ENCODE assay signal across 19 cellular contexts in the genomic region with DNA sequence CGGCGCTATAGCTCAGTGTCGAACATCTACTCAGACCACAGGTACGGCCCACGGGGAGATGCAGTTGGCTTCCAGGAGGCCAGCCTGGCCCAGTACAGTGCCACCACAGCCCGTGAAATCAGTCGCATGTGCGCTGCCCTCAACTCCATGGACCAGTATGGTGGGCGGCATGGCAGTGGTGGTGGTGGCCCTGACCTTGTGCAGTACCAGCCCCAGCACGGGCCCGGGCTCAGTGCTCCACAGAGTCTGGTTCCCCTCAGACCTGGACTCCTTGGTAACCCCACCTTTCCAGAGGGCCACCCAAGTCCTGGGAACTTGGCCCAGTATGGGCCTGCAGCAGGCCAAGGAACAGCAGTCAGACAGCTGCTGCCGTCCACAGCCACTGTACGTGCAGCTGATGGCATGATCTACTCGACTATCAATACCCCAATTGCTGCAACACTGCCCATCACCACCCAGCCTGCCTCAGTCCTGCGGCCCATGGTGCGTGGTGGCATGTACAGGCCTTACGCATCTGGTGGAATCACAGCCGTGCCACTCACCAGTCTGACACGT. TPM values are rescaled to one million over a fixed set of nuclear protein-coding genes. Genes with fewer than 3 reads are reported as not detected.
A peak's percentile ranks its signal among the peaks of the same experiment; 100 is the strongest.
DNase-seq lines count a peak whose midpoint lies in the region; ATAC-seq and TF ChIP-seq lines count a peak whose summit lies in the region.
"Had no signal": no experiment of that assay in that cellular context is flagged by ENCODE, and none has a peak within 500 bp of the region (broad histone marks: within the 10 kb centered on the region; RNA-seq: fewer than 3 reads in every experiment).

No MANE protein-coding gene starts in this region.

- peaks cover 0 to 2% (median 0%) of the 10 kb centered on the region in 7 donors for H3K4me1 Mint-ChIP-seq in naive thymus-derived CD4-positive, alpha-beta T cell

- H3K4me2 ChIP-seq in BLaER1 (peak overlapping the region; percentile 79), osteoblast (ENCODE audit: insufficient read depth, low read length) (no peak overlapping the region)
- H3K4me2 ChIP-seq: A549 had no signal

- H3K9me3 Mint-ChIP-seq in naive thymus-derived CD4-positive, alpha-beta T cell, result no peaks in the 10 kb centered on the region
- H3K9me3 Mint-ChIP-seq: CD14-positive monocyte; CD4-positive, alpha-beta T cell had no signal

- H3K9me3 ChIP-seq in BLaER1, result no peaks in the 10 kb centered on the region; the same call in 1 of the 2 replicates
- no peaks in the 10 kb centered on the region for H3K9me3 ChIP-seq in naive thymus-derived CD4-positive, alpha-beta T cell (ENCODE audit: control insufficient read depth in 2 of 3, low read length in 3 of 3)
- H3K9me3 ChIP-seq in osteoblast (ENCODE audit: low read depth, low read length), result no peaks in the 10 kb centered on the region
- H3K9me3 ChIP-seq: A549 had no signal

- H3K9ac ChIP-seq in BLaER1, result no peak overlapping the region

- peaks cover 87% of the 10 kb centered on the region for H3K4me1 ChIP-seq in BLaER1
- no peaks in the 10 kb centered on the region for H3K4me1 ChIP-seq in naive thymus-derived CD4-positive, alpha-beta T cell (ENCODE audit: control insufficient read depth in 2 of 2, insufficient read depth in 2 of 2, low read length in 2 of 2)
- no peaks in the 10 kb centered on the region for H3K4me1 ChIP-seq in osteoblast (ENCODE audit: insufficient read depth, low read length)
- H3K4me1 ChIP-seq: A549 had no signal

- no peak overlapping the region for H2AFZ ChIP-seq in osteoblast (ENCODE audit: low read length)

- peak; percentile 13 for ATAC-seq in naive thymus-derived CD4-positive, alpha-beta T cell
- ATAC-seq in sciatic nerve, result no peak

- intact Hi-C loops in naive thymus-derived CD4-positive, alpha-beta T cell (cut with micrococcal nuclease), result no loop called here
- intact Hi-C loops in sciatic nerve (cut with DNase I), result no loop called here

- H3K4me3 ChIP-seq in BLaER1, result no peak overlapping the region; the same call in 1 of the 2 replicates
- no peak overlapping the region for H3K4me3 ChIP-seq in naive thymus-derived CD4-positive, alpha-beta T cell (ENCODE audit: low read length)
- H3K4me3 ChIP-seq in osteoblast (ENCODE audit: insufficient read depth, low read length), result no peak overlapping the region
- H3K4me3 ChIP-seq: A549 had no signal

- H4K20me1 ChIP-seq in BLaER1 (peaks cover 9% of the 10 kb centered on the region; the same call in 1 of the 2 replicates), osteoblast (ENCODE audit: insufficient read depth, low read length) (no peaks in the 10 kb centered on the region)

- POLR2A ChIA-PET in naive thymus-derived CD4-positive, alpha-beta T cell (lab: Charles Lee), result no interaction called here

- H3K36me3 ChIP-seq in BLaER1, result no peaks in the 10 kb centered on the region
- no peaks in the 10 kb centered on the region for H3K36me3 ChIP-seq in naive thymus-derived CD4-positive, alpha-beta T cell (ENCODE audit: control insufficient read depth in 2 of 3, insufficient read depth in 3 of 3, low read length in 3 of 3)
- H3K36me3 ChIP-seq in osteoblast (ENCODE audit: insufficient read depth, low read length), result no peaks in the 10 kb centered on the region

- no peak for DNase-seq in naive thymus-derived CD4-positive, alpha-beta T cell
- DNase-seq in osteoblast (ENCODE audit: insufficient read length, low spot score, missing footprints) (peak; percentile 77), ecto neural progenitor cell (ENCODE audit: low spot score) (no peak), 8988T (no peak), AML-193 (lab: John Stamatoyannopoulos, UW) (no peak), sciatic nerve (ENCODE audit: low spot score) (no peak)
- DNase-seq: ACHN; Calu3; CD4-positive, alpha-beta T cell; DMS53; GF-D8; GOT3; H7; HCEC 1CT had no signal

- TF ChIP-seq CTCF in osteoblast (IDR thresholded peaks at IDR 0.05; ENCODE audit: extremely low read depth, low read depth, low read length), result no peak

- no peaks in the 10 kb centered on the region for H3K79me2 ChIP-seq in osteoblast (ENCODE audit: insufficient read depth, low read length)

- no peak overlapping the region for H3K4me3 Mint-ChIP-seq in naive thymus-derived CD4-positive, alpha-beta T cell
- H3K4me3 Mint-ChIP-seq: CD4-positive, alpha-beta T cell had no signal

- CTCF ChIA-PET in naive thymus-derived CD4-positive, alpha-beta T cell (lab: Charles Lee), result no interaction called here

- H3K27me3 ChIP-seq in BLaER1 (no peaks in the 10 kb centered on the region), osteoblast (ENCODE audit: insufficient read depth, low read length) (peaks cover 4% of the 10 kb centered on the region)
- no peaks in the 10 kb centered on the region for H3K27me3 ChIP-seq in naive thymus-derived CD4-positive, alpha-beta T cell (ENCODE audit: control insufficient read depth in 2 of 2, insufficient read depth in 2 of 2, low read length in 2 of 2)

- H3K27ac ChIP-seq in BLaER1, result peak overlapping the region; percentile 87
- peak overlapping the region; percentile 17 for H3K27ac ChIP-seq in angular gyrus (ENCODE audit: low read depth, low read length)
- no peak overlapping the region for H3K27ac ChIP-seq in naive thymus-derived CD4-positive, alpha-beta T cell (ENCODE audit: low read depth, low read length)
- no peak overlapping the region for H3K27ac ChIP-seq in osteoblast (ENCODE audit: low read depth, low read length)
- H3K27ac ChIP-seq: 22Rv1, A549 had no signal

- H3K27me3 Mint-ChIP-seq in naive thymus-derived CD4-positive, alpha-beta T cell, result peaks cover 0 to 14% (median 0%) of the 10 kb centered on the region in 5 donors

- no peaks in the 10 kb centered on the region for H3K36me3 Mint-ChIP-seq in naive thymus-derived CD4-positive, alpha-beta T cell
- H3K36me3 Mint-ChIP-seq: CD14-positive monocyte had no signal

- no peak overlapping the region for H3K27ac Mint-ChIP-seq in naive thymus-derived CD4-positive, alpha-beta T cell
- H3K27ac Mint-ChIP-seq: CD4-positive, alpha-beta T cell had no signal

RNA-seq across cellular contexts. Expression of gene APEH, which starts 18.3 kb away (rescaled TPM):
- total RNA-seq in naive thymus-derived CD4-positive, alpha-beta T cell, result 100 to 1,000 TPM in 2 of 5 experiments, 10 to 100 TPM in 3; 75.5 to 151 (median 99.1) TPM
- polyA plus RNA-seq in naive thymus-derived CD4-positive, alpha-beta T cell, result 100 to 1,000 TPM; 103 to 151 TPM
- total RNA-seq in osteoblast (98.8 and 101 TPM in 2 replicates), sciatic nerve (51.0 TPM)

RNA-seq across cellular contexts. Expression of gene MST1, which starts 33.5 kb away (rescaled TPM):
- 10 to 100 TPM in 3 of 5 experiments, 1 to 10 TPM in 2; 7.9 to 12.8 (median 10.0) TPM for total RNA-seq in naive thymus-derived CD4-positive, alpha-beta T cell
- 1 to 10 TPM in 1 of 2 donors, under 1 TPM in 1; 0.90 to 1.0 TPM for polyA plus RNA-seq in naive thymus-derived CD4-positive, alpha-beta T cell
- total RNA-seq in osteoblast, result 6.5 and 6.9 TPM in 2 replicates
- 20.6 TPM for total RNA-seq in sciatic nerve

RNA-seq across cellular contexts. Expression of gene RNF123, which starts 33.5 kb away (rescaled TPM):
- 10 to 100 TPM; 34.5 to 77.2 (median 50.7) TPM for total RNA-seq in naive thymus-derived CD4-positive, alpha-beta T cell
- polyA plus RNA-seq in naive thymus-derived CD4-positive, alpha-beta T cell, result 10 to 100 TPM in 1 of 2 donors, 1 to 10 TPM in 1; 8.3 to 19.7 TPM
- total RNA-seq in osteoblast, result 25.0 and 33.3 TPM in 2 replicates
- 37.9 TPM for total RNA-seq in sciatic nerve

Comparison
In these comparisons a context has a peak if more than half of its experiments do, and no peak if none do; other contexts are left out.
1. H3K27ac ChIP-seq: peak in BLaER1 (single experiment) and angular gyrus (single experiment); none in naive thymus-derived CD4-positive, alpha-beta T cell (single experiment) and osteoblast (single experiment).